ENCODE assay signal across 8 cellular contexts in genomic region chr16:2983706-2984136, GRCh38. TPM values are rescaled to one million over a fixed set of nuclear protein-coding genes. Genes with fewer than 3 reads are reported as not detected.
DNase-seq lines count a peak whose midpoint lies in the region; ATAC-seq and TF ChIP-seq lines count a peak whose summit lies in the region.

No MANE protein-coding gene starts in this region.

- TF ChIP-seq RAD21 in liver (IDR thresholded peaks at IDR 0.05), result peak in 1 of 2 donors; percentile 72

- peak overlapping the region; percentile 41 for H3K27ac Mint-ChIP-seq in chondrocyte (ENCODE audit: unreplicated experiment)

- peaks cover 20% of the 10 kb centered on the region for H3K4me1 Mint-ChIP-seq in chondrocyte (ENCODE audit: low read depth)

- no peak overlapping the region for H3K9ac ChIP-seq in liver (ENCODE audit: low read depth in 1 of 2, low read length in 2 of 2)

- H3K36me3 Mint-ChIP-seq in chondrocyte (ENCODE audit: low read depth), result no peaks in the 10 kb centered on the region

- WGBS in liver, result 9% methylated on average over 42 of the region's 42 CpGs

- DNase-seq in GOT3 (lab: John Stamatoyannopoulos, UW) (peak; percentile 52), NCI-H2196 treated with DMSO at 0.1 percent for 48 hours (lab: John Stamatoyannopoulos, UW; ENCODE audit: unreplicated experiment) (peak; percentile 37), chondrocyte (ENCODE audit: low spot score) (no peak)
- peak; percentile 48 for DNase-seq in activated CD4-positive, alpha-beta T cell treated with anti-CD3 and anti-CD28 coated beads for 1 hour
- DNase-seq in stimulated activated CD4-positive, alpha-beta T cell treated with anti-CD3 and anti-CD28 coated beads, Interleukin-4, amount 100 ng/mL, for 4 hours, result peak; percentile 51 to 66

- TF ChIP-seq CTCF in C4-2B (conservative IDR thresholded peaks at IDR 0.05) (peak; percentile 98), chondrocyte (IDR thresholded peaks at IDR 0.05) (peak; percentile 91), liver (IDR thresholded peaks at IDR 0.05; ENCODE audit: low read depth, low read length, missing input control) (peak; percentile 83)

- H3K4me3 Mint-ChIP-seq in chondrocyte (ENCODE audit: unreplicated experiment), result peak overlapping the region; percentile 66

- H3K27me3 Mint-ChIP-seq in chondrocyte (ENCODE audit: low read depth), result no peaks in the 10 kb centered on the region

- peaks cover 0 to 2% (median 0%) of the 10 kb centered on the region in 4 donors for H3K27me3 ChIP-seq in liver (ENCODE audit: control insufficient read depth in 4 of 4, insufficient read depth in 4 of 4, low read length in 3 of 4)

- ATAC-seq in GM18861 (IDR thresholded peaks at IDR 0.05; ENCODE audit: unreplicated experiment), result no peak

- peak overlapping the region; percentile 14; the same call in 1 of the 2 replicates for H3K27ac ChIP-seq in C4-2B
- H3K27ac ChIP-seq in liver (ENCODE audit: low read depth in 1 of 2, low read length in 2 of 2), result no peak overlapping the region

- H3K9me3 Mint-ChIP-seq in chondrocyte (ENCODE audit: low read depth), result no peaks in the 10 kb centered on the region

- peaks cover 3 to 30% (median 14%) of the 10 kb centered on the region in 4 donors for H3K4me1 ChIP-seq in liver (ENCODE audit: control insufficient read depth in 4 of 4, insufficient read depth in 4 of 4, low read length in 3 of 4)

- no peaks in the 10 kb centered on the region for H3K36me3 ChIP-seq in liver (ENCODE audit: control insufficient read depth in 4 of 4, insufficient read depth in 3 of 4, low read depth in 1 of 4, low read length in 3 of 4)

- no peaks in the 10 kb centered on the region for H3K9me3 ChIP-seq in liver (ENCODE audit: control insufficient read depth in 4 of 4, low read length in 3 of 4)

- H3K4me3 ChIP-seq in liver (ENCODE audit: low read depth in 1 of 3, low read length in 3 of 3), result peak overlapping the region in 1 of 3 donors; percentile 30

TF ChIP-seq in liver, 16 proteins besides CTCF, POLR2A, EP300 and RAD21:
- TF ChIP-seq EGR1 (IDR thresholded peaks at IDR 0.05; ENCODE audit: low read depth in 2 of 2) (no peak), RXRA (IDR thresholded peaks at IDR 0.05) (no peak)

RNA-seq across cellular contexts. Expression of gene PKMYT1, which starts 3.5 kb away (rescaled TPM):
- 6.2 to 23.2 TPM (median 7.2 TPM) in 3 replicates for total RNA-seq in chondrocyte
- total RNA-seq in liver, result 10 to 100 TPM in 1 of 2 donors, under 1 TPM in 1; 0.50 to 15.8 TPM
- 1 to 10 TPM; 1.7 to 3.4 TPM for polyA plus RNA-seq in liver

RNA-seq across cellular contexts. Expression of gene PAQR4, which starts 14.6 kb away (rescaled TPM):
- 8.2 to 15.9 TPM (median 9.5 TPM) in 3 replicates for total RNA-seq in chondrocyte
- total RNA-seq in liver, result 1 to 10 TPM in 1 of 2 donors, under 1 TPM in 1; 0.92 to 9.9 TPM
- 1 to 10 TPM in 1 of 2 donors, under 1 TPM in 1; 0.63 to 3.0 TPM for polyA plus RNA-seq in liver

RNA-seq across cellular contexts. Expression of gene KREMEN2, which starts 19.6 kb away (rescaled TPM):
- total RNA-seq in chondrocyte (not detected in 3 replicates), liver (not detected)
- polyA plus RNA-seq in liver, result not detected

RNA-seq across cellular contexts. Expression of gene CLDN9, which starts 29.0 kb away (rescaled TPM):
- total RNA-seq in chondrocyte, result not detected in 3 replicates
- total RNA-seq in liver, result under 1 TPM; 0.05 to 0.25 TPM
- polyA plus RNA-seq in liver, result under 1 TPM; 0.25 to 0.32 TPM

RNA-seq across cellular contexts. Expression of gene CLDN6, which starts 34.3 kb away (rescaled TPM):
- total RNA-seq in chondrocyte (0.27 to 0.69 TPM in 2 of 3 replicates, not detected in the other), liver (under 1 TPM in 1 of 2 donors, not detected in 1; 0.75 TPM)
- polyA plus RNA-seq in liver, result not detected
